1 cellular context compared by ENCODE assay signal in genomic region chr11:101584651-101585050, GRCh38.
TF ChIP-seq lines count a peak whose summit lies in the region.

No MANE protein-coding gene starts in this region.

TF ChIP-seq in GM23338, 12 proteins besides CTCF, POLR2A, EP300 and RAD21 (continued from another document):
- TF ChIP-seq ZNF462 (CRISPR knock-in tag; IDR thresholded peaks at IDR 0.05) (no peak), STAT1 (IDR thresholded peaks at IDR 0.05; ENCODE audit: unreplicated experiment) (no peak), ZNF114 (CRISPR knock-in tag; IDR thresholded peaks at IDR 0.05) (no peak), EZH2 (IDR thresholded peaks at IDR 0.05; ENCODE audit: low read depth, unreplicated experiment) (no peak), EZH2phosphoT487 (IDR thresholded peaks at IDR 0.05; ENCODE audit: unreplicated experiment) (no peak), ETS1 (IDR thresholded peaks at IDR 0.05) (no peak)
TF ChIP-seq in GM23338: peak in this region for 0.
